3 cellular contexts compared by ENCODE assay signal in genomic region chr16:58086381-58087208, GRCh38.
TF ChIP-seq lines count a peak whose summit lies in the region.

No MANE protein-coding gene starts in this region.

TF ChIP-seq in A549, 52 proteins besides CTCF, POLR2A, EP300 and RAD21:
- TF ChIP-seq HES2 (IDR thresholded peaks at IDR 0.05): no peak
- TF ChIP-seq NR3C1 (IDR thresholded peaks at IDR 0.05): no peak
- TF ChIP-seq REST (IDR thresholded peaks at IDR 0.05): no peak
- no peak for TF ChIP-seq SMC3 (IDR thresholded peaks at IDR 0.05)
- no peak for TF ChIP-seq RFX5 (IDR thresholded peaks at IDR 0.05)
- no peak for TF ChIP-seq HOXB13 (CRISPR knock-in tag; IDR thresholded peaks at IDR 0.05; ENCODE audit: low read depth)
- TF ChIP-seq, protein P1, sequence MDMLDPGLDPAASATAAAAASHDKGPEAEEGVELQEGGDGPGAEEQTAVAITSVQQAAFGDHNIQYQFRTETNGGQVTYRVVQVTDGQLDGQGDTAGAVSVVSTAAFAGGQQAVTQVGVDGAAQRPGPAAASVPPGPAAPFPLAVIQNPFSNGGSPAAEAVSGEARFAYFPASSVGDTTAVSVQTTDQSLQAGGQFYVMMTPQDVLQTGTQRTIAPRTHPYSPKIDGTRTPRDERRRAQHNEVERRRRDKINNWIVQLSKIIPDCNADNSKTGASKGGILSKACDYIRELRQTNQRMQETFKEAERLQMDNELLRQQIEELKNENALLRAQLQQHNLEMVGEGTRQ (IDR thresholded peaks at IDR 0.05): no peak
TF ChIP-seq in A549: peak in this region for 0.

TF ChIP-seq in IMR-90, 13 proteins besides CTCF, POLR2A, EP300 and RAD21:
- TF ChIP-seq MAFK (IDR thresholded peaks at IDR 0.05; ENCODE audit: low read depth, low read length): no peak
- no peak for TF ChIP-seq CEBPB (IDR thresholded peaks at IDR 0.05; ENCODE audit: low read depth, low read length)
- TF ChIP-seq, protein P1 (IDR thresholded peaks at IDR 0.05; ENCODE audit: low read depth, low read length): no peak
- no peak for TF ChIP-seq FOS (IDR thresholded peaks at IDR 0.05; ENCODE audit: low read depth, low read length)
- TF ChIP-seq ELK1 (IDR thresholded peaks at IDR 0.05; ENCODE audit: borderline replicate concordance, low read depth, low read length): no peak
- no peak for TF ChIP-seq RFX5 (IDR thresholded peaks at IDR 0.05; ENCODE audit: low read depth, low read length)
- TF ChIP-seq MAZ (IDR thresholded peaks at IDR 0.05; ENCODE audit: borderline replicate concordance, low read depth, low read length): no peak
- TF ChIP-seq NFE2L2 (IDR thresholded peaks at IDR 0.05; ENCODE audit: low read depth, low read length): no peak
- no peak for TF ChIP-seq RCOR1 (IDR thresholded peaks at IDR 0.05; ENCODE audit: insufficient replicate concordance, low read length)
- no peak for TF ChIP-seq CHD1 (IDR thresholded peaks at IDR 0.05; ENCODE audit: low read depth, low read length)
- TF ChIP-seq SMC3 (IDR thresholded peaks at IDR 0.05; ENCODE audit: low read depth, low read length): no peak
- TF ChIP-seq BHLHE40 (IDR thresholded peaks at IDR 0.05; ENCODE audit: low read depth, low read length): no peak
- no peak for TF ChIP-seq MXI1 (IDR thresholded peaks at IDR 0.05; ENCODE audit: borderline replicate concordance, low read depth, low read length)

TF ChIP-seq in H1, 55 proteins besides CTCF, POLR2A, EP300 and RAD21:
- TF ChIP-seq KDM5A (IDR thresholded peaks at IDR 0.05; ENCODE audit: low read length): no peak
- no peak for TF ChIP-seq KDM4A (IDR thresholded peaks at IDR 0.05; ENCODE audit: low read depth, low read length, severe bottlenecking)
- TF ChIP-seq JUN (IDR thresholded peaks at IDR 0.05; ENCODE audit: low read depth, low read length): no peak
- TF ChIP-seq HDAC2 (IDR thresholded peaks at IDR 0.05; ENCODE audit: borderline replicate concordance in 1 of 2, low read depth in 2 of 2, low read length in 2 of 2): no peak
- no peak for TF ChIP-seq CTBP2 (IDR thresholded peaks at IDR 0.05; ENCODE audit: borderline replicate concordance, insufficient read depth, insufficient read length, low read length)
- no peak for TF ChIP-seq MAX (IDR thresholded peaks at IDR 0.05)
- no peak for TF ChIP-seq BACH1 (IDR thresholded peaks at IDR 0.05; ENCODE audit: low read length)
- no peak for TF ChIP-seq SAP30 (IDR thresholded peaks at IDR 0.05; ENCODE audit: insufficient read depth, insufficient replicate concordance, low read length)
- TF ChIP-seq TAF7 (optimal IDR thresholded peaks at IDR 0.05; ENCODE audit: borderline replicate concordance, low read depth, low read length): no peak
- TF ChIP-seq, protein P2, sequence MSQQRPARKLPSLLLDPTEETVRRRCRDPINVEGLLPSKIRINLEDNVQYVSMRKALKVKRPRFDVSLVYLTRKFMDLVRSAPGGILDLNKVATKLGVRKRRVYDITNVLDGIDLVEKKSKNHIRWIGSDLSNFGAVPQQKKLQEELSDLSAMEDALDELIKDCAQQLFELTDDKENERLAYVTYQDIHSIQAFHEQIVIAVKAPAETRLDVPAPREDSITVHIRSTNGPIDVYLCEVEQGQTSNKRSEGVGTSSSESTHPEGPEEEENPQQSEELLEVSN (IDR thresholded peaks at IDR 0.05): no peak
- no peak for TF ChIP-seq SIN3A (conservative IDR thresholded peaks at IDR 0.05 in 1 of 2, IDR thresholded peaks at IDR 0.05 in 1 of 2; ENCODE audit: low read depth in 1 of 2, low read length in 2 of 2)
- TF ChIP-seq RFX5 (IDR thresholded peaks at IDR 0.05; ENCODE audit: borderline replicate concordance, low read depth, low read length): no peak
TF ChIP-seq in H1: peak in this region for 0.
